Comparison of ENCODE assay signal across 1 cellular context in genomic region chr19:42478765-42479307, GRCh38.
TF ChIP-seq lines count a peak whose summit lies in the region.

No MANE protein-coding gene starts in this region.

TF ChIP-seq in K562, 482 proteins besides CTCF, POLR2A, EP300 and RAD21:
- peak; percentile 95 for TF ChIP-seq ZNF134 (CRISPR knock-in tag; conservative IDR thresholded peaks at IDR 0.05)
- TF ChIP-seq RBM25 (IDR thresholded peaks at IDR 0.05; ENCODE audit: low read depth, low read length, severe bottlenecking): peak; percentile 35
- TF ChIP-seq PPARD (CRISPR knock-in tag; IDR thresholded peaks at IDR 0.05): no peak
- TF ChIP-seq, protein P1, sequence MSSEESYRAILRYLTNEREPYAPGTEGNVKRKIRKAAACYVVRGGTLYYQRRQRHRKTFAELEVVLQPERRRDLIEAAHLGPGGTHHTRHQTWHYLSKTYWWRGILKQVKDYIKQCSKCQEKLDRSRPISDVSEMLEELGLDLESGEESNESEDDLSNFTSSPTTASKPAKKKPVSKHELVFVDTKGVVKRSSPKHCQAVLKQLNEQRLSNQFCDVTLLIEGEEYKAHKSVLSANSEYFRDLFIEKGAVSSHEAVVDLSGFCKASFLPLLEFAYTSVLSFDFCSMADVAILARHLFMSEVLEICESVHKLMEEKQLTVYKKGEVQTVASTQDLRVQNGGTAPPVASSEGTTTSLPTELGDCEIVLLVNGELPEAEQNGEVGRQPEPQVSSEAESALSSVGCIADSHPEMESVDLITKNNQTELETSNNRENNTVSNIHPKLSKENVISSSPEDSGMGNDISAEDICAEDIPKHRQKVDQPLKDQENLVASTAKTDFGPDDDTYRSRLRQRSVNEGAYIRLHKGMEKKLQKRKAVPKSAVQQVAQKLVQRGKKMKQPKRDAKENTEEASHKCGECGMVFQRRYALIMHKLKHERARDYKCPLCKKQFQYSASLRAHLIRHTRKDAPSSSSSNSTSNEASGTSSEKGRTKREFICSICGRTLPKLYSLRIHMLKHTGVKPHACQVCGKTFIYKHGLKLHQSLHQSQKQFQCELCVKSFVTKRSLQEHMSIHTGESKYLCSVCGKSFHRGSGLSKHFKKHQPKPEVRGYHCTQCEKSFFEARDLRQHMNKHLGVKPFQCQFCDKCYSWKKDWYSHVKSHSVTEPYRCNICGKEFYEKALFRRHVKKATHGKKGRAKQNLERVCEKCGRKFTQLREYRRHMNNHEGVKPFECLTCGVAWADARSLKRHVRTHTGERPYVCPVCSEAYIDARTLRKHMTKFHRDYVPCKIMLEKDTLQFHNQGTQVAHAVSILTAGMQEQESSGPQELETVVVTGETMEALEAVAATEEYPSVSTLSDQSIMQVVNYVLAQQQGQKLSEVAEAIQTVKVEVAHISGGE (CRISPR knock-in tag; IDR thresholded peaks at IDR 0.05): no peak
TF ChIP-seq in K562: peak in this region for 2.
